8 cellular contexts compared by ENCODE assay signal in genomic region chr2:199019898-199020507, GRCh38.
DNase-seq lines count a peak whose midpoint lies in the region; ATAC-seq and TF ChIP-seq lines count a peak whose summit lies in the region.
"Had no signal": no experiment of that assay in that cellular context is flagged by ENCODE, and none has a peak within 500 bp of the region (broad histone marks: within the 10 kb centered on the region; RNA-seq: fewer than 3 reads in every experiment).

No MANE protein-coding gene starts in this region.

- no peaks in the 10 kb centered on the region for H3K27me3 ChIP-seq in right lobe of liver

- CTCF ChIA-PET in WTC11 (lab: Charles Lee): interaction anchor here (0.7 to 1.5 kb wide), 5 partner anchors 14 to 451 kb away, joined by 3 to 4 read pairs (median 3); no protein-coding TSS in a partner anchor

- TF ChIP-seq CTCF in WTC11 (IDR thresholded peaks at IDR 0.05) (peak; percentile 11; the same call in 1 of the 2 replicates), right lobe of liver (IDR thresholded peaks at IDR 0.05) (peak in 3 of 4 donors; percentile 20 to 27 (median 22))

- H3K9me3 Mint-ChIP-seq in WTC11: no peaks in the 10 kb centered on the region
- no peaks in the 10 kb centered on the region for H3K9me3 Mint-ChIP-seq in stimulated activated naive B cell treated with anti-CD40 and anti-IgM and Interleukin-4, amounts not matched to agents 10 μg/mL and 1 μg/mL and 100 μg/mL, for 72 hours
- H3K9me3 Mint-ChIP-seq: activated B cell treated with CpG ODN at 0.5 μM for 24 hours had no signal

- no peaks in the 10 kb centered on the region for H3K36me3 Mint-ChIP-seq in WTC11
- no peaks in the 10 kb centered on the region for H3K36me3 Mint-ChIP-seq in stimulated activated naive B cell treated with anti-CD40 and anti-IgM and Interleukin-4, amounts not matched to agents 10 μg/mL and 1 μg/mL and 100 μg/mL, for 72 hours

- ATAC-seq in GM18519 (IDR thresholded peaks at IDR 0.05; ENCODE audit: low FRiP score, unreplicated experiment) (peak; percentile 54), WTC11 (peak; percentile 88), right lobe of liver (peak in 1 of 4 donors; percentile 50), Right ventricle myocardium inferior (no peak)
- ATAC-seq in stimulated activated naive B cell treated with anti-CD40 and anti-IgM and Interleukin-4, amounts not matched to agents 10 μg/mL and 1 μg/mL and 100 μg/mL, for 72 hours (replicated peaks): no peak

- no peak overlapping the region for H3K27ac Mint-ChIP-seq in WTC11
- H3K27ac Mint-ChIP-seq in stimulated activated naive B cell treated with anti-CD40 and anti-IgM and Interleukin-4, amounts not matched to agents 10 μg/mL and 1 μg/mL and 100 μg/mL, for 72 hours: no peak overlapping the region
- H3K27ac Mint-ChIP-seq: activated B cell treated with CpG ODN at 0.5 μM for 24 hours had no signal

- H3K27ac ChIP-seq in right lobe of liver: no peak overlapping the region

- no peaks in the 10 kb centered on the region for H3K27me3 Mint-ChIP-seq in WTC11 (ENCODE audit: low read depth)
- no peaks in the 10 kb centered on the region for H3K27me3 Mint-ChIP-seq in stimulated activated naive B cell treated with anti-CD40 and anti-IgM and Interleukin-4, amounts not matched to agents 10 μg/mL and 1 μg/mL and 100 μg/mL, for 72 hours
- H3K27me3 Mint-ChIP-seq: activated B cell treated with CpG ODN at 0.5 μM for 24 hours had no signal

- 27% methylated on average over 4 of the region's 4 CpGs for WGBS in right lobe of liver (ENCODE audit: insufficient coverage, low coverage, low lambda C conversion rate, missing lambda C conversion rate)

- no peaks in the 10 kb centered on the region for H3K36me3 ChIP-seq in right lobe of liver

- DNase-seq in LoVo (ENCODE audit: low spot score): peak; percentile 31
- DNase-seq in WTC11 (ENCODE audit: low spot score): peak; percentile 32
- no peak for DNase-seq in right lobe of liver
- no peak for DNase-seq in Right ventricle myocardium inferior (ENCODE audit: missing footprints)
- no peak for DNase-seq in stimulated activated naive CD4-positive, alpha-beta T cell treated with Interleukin-2 at 50 U/mL for 16 hours (lab: John Stamatoyannopoulos, UW)
- no peak for DNase-seq in stimulated activated naive B cell treated with anti-CD40 and anti-IgM and Interleukin-4, amounts not matched to agents 10 μg/mL and 1 μg/mL and 100 μg/mL, for 72 hours
- DNase-seq: activated B cell treated with CpG ODN at 0.5 μM for 24 hours had no signal

- H3K4me3 Mint-ChIP-seq in WTC11: no peak overlapping the region
- no peak overlapping the region for H3K4me3 Mint-ChIP-seq in stimulated activated naive B cell treated with anti-CD40 and anti-IgM and Interleukin-4, amounts not matched to agents 10 μg/mL and 1 μg/mL and 100 μg/mL, for 72 hours
- H3K4me3 Mint-ChIP-seq: activated B cell treated with CpG ODN at 0.5 μM for 24 hours had no signal

- intact Hi-C loops in right lobe of liver (cut with DNase I): no loop called here
- intact Hi-C loops in Right ventricle myocardium inferior (cut with DNase I): no loop called here

- H3K9me3 ChIP-seq in right lobe of liver: no peaks in the 10 kb centered on the region

- no peak overlapping the region for H3K4me3 ChIP-seq in right lobe of liver

- H3K4me1 ChIP-seq in right lobe of liver: no peaks in the 10 kb centered on the region

- H3K4me1 Mint-ChIP-seq in WTC11: peaks cover 25% of the 10 kb centered on the region
- H3K4me1 Mint-ChIP-seq in stimulated activated naive B cell treated with anti-CD40 and anti-IgM and Interleukin-4, amounts not matched to agents 10 μg/mL and 1 μg/mL and 100 μg/mL, for 72 hours: no peaks in the 10 kb centered on the region
- H3K4me1 Mint-ChIP-seq: activated B cell treated with CpG ODN at 0.5 μM for 24 hours had no signal

- TF ChIP-seq POLR2A in right lobe of liver (IDR thresholded peaks at IDR 0.05): no peak

- POLR2A ChIA-PET in WTC11 (lab: Charles Lee): interaction anchor here (0.6 kb wide), 1 partner anchor 466 kb away, joined by 6 read pairs; no protein-coding TSS in a partner anchor

TF ChIP-seq in WTC11, 78 proteins besides CTCF, POLR2A, EP300 and RAD21:
- TF ChIP-seq E2F4 (CRISPR knock-in tag; IDR thresholded peaks at IDR 0.05; ENCODE audit: borderline replicate concordance, low read depth) (no peak), ATF6 (CRISPR knock-in tag; IDR thresholded peaks at IDR 0.05) (no peak), CDX4 (CRISPR knock-in tag; IDR thresholded peaks at IDR 0.05; ENCODE audit: borderline replicate concordance) (no peak), PRRX2 (CRISPR knock-in tag; IDR thresholded peaks at IDR 0.05) (no peak), IRF2 (CRISPR knock-in tag; IDR thresholded peaks at IDR 0.05; ENCODE audit: borderline replicate concordance, low read depth) (no peak), GRHL2 (CRISPR knock-in tag; IDR thresholded peaks at IDR 0.05; ENCODE audit: insufficient replicate concordance, severe bottlenecking) (no peak), KAT7 (CRISPR knock-in tag; IDR thresholded peaks at IDR 0.05; ENCODE audit: borderline replicate concordance) (no peak), ZMAT4 (CRISPR knock-in tag; IDR thresholded peaks at IDR 0.05) (no peak), FOXP4 (CRISPR knock-in tag; IDR thresholded peaks at IDR 0.05) (no peak), ETV6 (CRISPR knock-in tag; IDR thresholded peaks at IDR 0.05) (no peak), TP53 (CRISPR knock-in tag; IDR thresholded peaks at IDR 0.05) (no peak)
TF ChIP-seq in WTC11: peak in this region for 0.

Comparison
In these comparisons a context has a peak if more than half of its experiments do, and no peak if none do; other contexts are left out.
1. ATAC-seq: peak in GM18519 (single experiment) and WTC11 (single experiment); none in Right ventricle myocardium inferior (single experiment) and stimulated activated naive B cell treated with anti-CD40 and anti-IgM and Interleukin-4, amounts not matched to agents 10 μg/mL and 1 μg/mL and 100 μg/mL, for 72 hours (0 of 2).
2. DNase-seq: peak in LoVo (single experiment) and WTC11 (single experiment); none in right lobe of liver (0 of 3), Right ventricle myocardium inferior (single experiment), stimulated activated naive CD4-positive, alpha-beta T cell treated with Interleukin-2 at 50 U/mL for 16 hours (single experiment) and stimulated activated naive B cell treated with anti-CD40 and anti-IgM and Interleukin-4, amounts not matched to agents 10 μg/mL and 1 μg/mL and 100 μg/mL, for 72 hours (single experiment).